ENCODE assay signal across 8 cellular contexts in genomic region chrX:40651620-40652223, GRCh38. TPM values are rescaled to one million over a fixed set of nuclear protein-coding genes. Genes with fewer than 3 reads are reported as not detected.
DNase-seq lines count a peak whose midpoint lies in the region; ATAC-seq and TF ChIP-seq lines count a peak whose summit lies in the region.

No MANE protein-coding gene starts in this region.

- H3K9ac ChIP-seq in colonic mucosa (ENCODE audit: low read depth in 2 of 2, low read length in 2 of 2) = no peak overlapping the region

- TF ChIP-seq CTCF in colonic mucosa (IDR thresholded peaks at IDR 0.05) (peak; percentile 87), lung (IDR thresholded peaks at IDR 0.05; ENCODE audit: control extremely low read depth, extremely low read depth) (peak; percentile 80)

- no peaks in the 10 kb centered on the region for H3K36me3 ChIP-seq in colonic mucosa
- H3K36me3 ChIP-seq in lung (ENCODE audit: control insufficient read depth in 2 of 2, insufficient read depth in 2 of 2, low read length in 2 of 2) = peaks cover 2 to 11% of the 10 kb centered on the region in 2 donors

- H3K27ac ChIP-seq in colonic mucosa (no peak overlapping the region), lung (ENCODE audit: low read depth in 1 of 2, low read length in 1 of 2) (no peak overlapping the region)

- H3K4me3 ChIP-seq in colonic mucosa = no peak overlapping the region
- no peak overlapping the region for H3K4me3 ChIP-seq in lung

- no peaks in the 10 kb centered on the region for H3K4me1 ChIP-seq in colonic mucosa
- no peaks in the 10 kb centered on the region for H3K4me1 ChIP-seq in lung (ENCODE audit: control insufficient read depth in 2 of 2, insufficient read depth in 2 of 2, low read length in 2 of 2)

- DNase-seq in activated gamma-delta T cell treated with Interleukin-2 at 50 U/mL for 16 hours = peak; percentile 83
- DNase-seq in activated gamma-delta T cell (lab: John Stamatoyannopoulos, UW) = no peak
- DNase-seq in NCI-H446 treated with DMSO at 0.1 percent for 48 hours (lab: John Stamatoyannopoulos, UW) = peak; percentile 7
- peak; percentile 65 to 84 for DNase-seq in activated CD4-positive, alpha-beta T cell treated with anti-CD3 and anti-CD28 coated beads for 4 hours
- DNase-seq in colonic mucosa = peak; percentile 78
- DNase-seq in lung (ENCODE audit: low spot score) = peak; percentile 72
- peak; percentile 24 to 40 for DNase-seq in stimulated activated CD8-positive, alpha-beta memory T cell treated with anti-CD3 and anti-CD28 coated beads, Interleukin-15, amount 100 ng/mL, for 48 hours (ENCODE audit: low read depth in 2 of 2)

- no peaks in the 10 kb centered on the region for H3K9me3 ChIP-seq in colonic mucosa
- no peaks in the 10 kb centered on the region for H3K9me3 ChIP-seq in lung (ENCODE audit: control insufficient read depth in 2 of 2, insufficient read depth in 1 of 2, low read length in 1 of 2)

- no peaks in the 10 kb centered on the region for H3K27me3 ChIP-seq in colonic mucosa
- H3K27me3 ChIP-seq in lung (ENCODE audit: control insufficient read depth, insufficient read depth) = no peaks in the 10 kb centered on the region

- 1% methylated on average over 3 of the region's 3 CpGs for WGBS in lung, 2 donors

- intact Hi-C loops in colonic mucosa (cut with DNase I) = loop anchor here (5.0 to 10.0 kb wide), 3 partner anchors 141 to 463 kb away; no protein-coding TSS in a partner anchor

- ATAC-seq in lung (ENCODE audit: insufficient read depth, low FRiP score) = no peak
- ATAC-seq in HG03469 (IDR thresholded peaks at IDR 0.05; ENCODE audit: unreplicated experiment) = no peak

RNA-seq across cellular contexts. Expression of gene CXorf38, which starts 4.4 kb away (rescaled TPM):
- total RNA-seq in colonic mucosa = 10 to 100 TPM; 18.2 to 19.5 TPM
- 10 to 100 TPM; 16.2 to 17.8 TPM for total RNA-seq in lung
- 10 to 100 TPM in 1 of 2 donors, 1 to 10 TPM in 1; 8.2 to 16.0 TPM for polyA plus RNA-seq in lung

RNA-seq across cellular contexts. Expression of gene MPC1L, which starts 28.5 kb away (rescaled TPM):
- not detected for total RNA-seq in colonic mucosa
- not detected for total RNA-seq in lung
- not detected for polyA plus RNA-seq in lung
